Comparison of ENCODE assay signal across 9 cellular contexts in genomic region chr4:73735231-73735630, GRCh38. TPM values are rescaled to one million over a fixed set of nuclear protein-coding genes. Genes with fewer than 3 reads are reported as not detected.
DNase-seq lines count a peak whose midpoint lies in the region; ATAC-seq and TF ChIP-seq lines count a peak whose summit lies in the region.
"Had no signal": no experiment of that assay in that cellular context is flagged by ENCODE, and none has a peak within 500 bp of the region (broad histone marks: within the 10 kb centered on the region; RNA-seq: fewer than 3 reads in every experiment).

No MANE protein-coding gene starts in this region.

- CTCF ChIA-PET in A673 (lab: Charles Lee), result no interaction called here

- H3K27ac ChIP-seq in psoas muscle (no peak overlapping the region), A673 (ENCODE audit: low read depth, low read length, poor library complexity, severe bottlenecking) (no peak overlapping the region)

- H3K4me3 ChIP-seq in psoas muscle (no peak overlapping the region), A673 (ENCODE audit: low read depth, low read length, poor library complexity, severe bottlenecking) (no peak overlapping the region)

- ATAC-seq in GM18909 (IDR thresholded peaks at IDR 0.05; ENCODE audit: poor library complexity, unreplicated experiment), result peak; percentile 92
- ATAC-seq in HG02870 (IDR thresholded peaks at IDR 0.05; ENCODE audit: unreplicated experiment), result peak; percentile 88
- no peak for ATAC-seq in psoas muscle

- H3K27me3 ChIP-seq in psoas muscle (ENCODE audit: insufficient read depth in 3 of 3, low read length in 2 of 3), result no peaks in the 10 kb centered on the region
- no peaks in the 10 kb centered on the region for H3K27me3 ChIP-seq in A673 (replicated peaks; ENCODE audit: insufficient read depth, low read depth, low read length, poor library complexity)

- H3K4me1 ChIP-seq in psoas muscle (peaks cover 6% of the 10 kb centered on the region), A673 (ENCODE audit: insufficient read depth, low read length, poor library complexity, severe bottlenecking) (no peaks in the 10 kb centered on the region)

- H3K36me3 ChIP-seq in psoas muscle (ENCODE audit: insufficient read depth in 1 of 2, low read depth in 1 of 2), result no peaks in the 10 kb centered on the region
- no peaks in the 10 kb centered on the region for H3K36me3 ChIP-seq in A673 (ENCODE audit: insufficient read depth, low read length, poor library complexity, severe bottlenecking)

- POLR2A ChIA-PET in A673 (lab: Charles Lee; ENCODE audit: low non-redundant PET), result no interaction called here

- BruUV-seq in A673 (replicated peaks; lab: Mats Ljungman, UMichigan), result no TSS peak

- H3K9me3 ChIP-seq in psoas muscle (no peaks in the 10 kb centered on the region), A673 (ENCODE audit: low read depth, low read length, poor library complexity, severe bottlenecking) (no peaks in the 10 kb centered on the region)

- DNase-seq in OCI-M1 (lab: John Stamatoyannopoulos, UW) (peak; percentile 94), pons (ENCODE audit: low spot score) (peak; percentile 50), SHP77 (lab: John Stamatoyannopoulos, UW) (no peak), psoas muscle (no peak), A673 (ENCODE audit: low spot score) (no peak)
- DNase-seq in stimulated activated CD4-positive, alpha-beta T cell treated with anti-CD3 and anti-CD28 coated beads, Interleukin-2, amount 100 ng/mL, for 24 hours, result no peak
- DNase-seq: activated naive CD8-positive, alpha-beta T cell treated with anti-CD3 and anti-CD28 coated beads, Interleukin-2, amount 10 ng/mL, durations not matched to agents 7 days and 5 days had no signal

- intact Hi-C loops in psoas muscle (cut with DNase I), result no loop called here
- intact Hi-C loops in A673 (cut with micrococcal nuclease; ENCODE audit: unreplicated experiment), result no loop called here

- 44 to 52% (median 47%) methylated on average over 3 of the region's 3 CpGs for WGBS in psoas muscle, 3 donors

- TF ChIP-seq CTCF in psoas muscle (IDR thresholded peaks at IDR 0.05) (no peak), A673 (conservative IDR thresholded peaks at IDR 0.05; ENCODE audit: low read depth, low read length) (no peak)

RNA-seq across cellular contexts. Expression of gene CXCL8, which starts 5.1 kb away (rescaled TPM):
- total RNA-seq in psoas muscle, result 1 to 10 TPM in 1 of 4 donors, under 1 TPM in 2, not detected in 1; 0.21 to 8.1 (median 0.52) TPM
- polyA plus RNA-seq in psoas muscle, result 1 to 10 TPM in 1 of 3 donors, under 1 TPM in 2; 0.21 to 2.8 (median 0.25) TPM
- 2.5 and 2.7 TPM in 2 replicates for total RNA-seq in A673 (2021)

Comparison
In these comparisons a context has a peak if more than half of its experiments do, and no peak if none do; other contexts are left out.
1. ATAC-seq: peak in GM18909 (single experiment) and HG02870 (single experiment); none in psoas muscle (0 of 4).
2. DNase-seq: peak in OCI-M1 (single experiment) and pons (single experiment); none in stimulated activated CD4-positive, alpha-beta T cell treated with anti-CD3 and anti-CD28 coated beads, Interleukin-2, amount 100 ng/mL, for 24 hours (0 of 2), SHP77 (0 of 2), psoas muscle (0 of 2) and A673 (single experiment).